ENCODE assay signal across 14 cellular contexts in genomic region chrX:38335382-38335781, GRCh38. TPM values are rescaled to one million over a fixed set of nuclear protein-coding genes. Genes with fewer than 3 reads are reported as not detected.
A peak's percentile ranks its signal among the peaks of the same experiment; 100 is the strongest.
DNase-seq lines count a peak whose midpoint lies in the region; ATAC-seq and TF ChIP-seq lines count a peak whose summit lies in the region.
"Had no signal": no experiment of that assay in that cellular context is flagged by ENCODE, and none has a peak within 500 bp of the region (broad histone marks: within the 10 kb centered on the region; RNA-seq: fewer than 3 reads in every experiment).

No MANE protein-coding gene starts in this region.

- H3K36me3 Mint-ChIP-seq in MCF 10A (ENCODE audit: insufficient read depth, unreplicated experiment): no peaks in the 10 kb centered on the region
- no peaks in the 10 kb centered on the region for H3K36me3 Mint-ChIP-seq in type B pancreatic cell
- no peaks in the 10 kb centered on the region for H3K36me3 Mint-ChIP-seq in activated naive CD8-positive, alpha-beta T cell treated with anti-CD3 and anti-CD28 coated beads for 36 hours
- H3K36me3 Mint-ChIP-seq: activated naive CD4-positive, alpha-beta T cell treated with anti-CD3 and anti-CD28 coated beads, Interleukin-2, amount 50 U/mL, for 72 hours; stimulated activated memory B cell treated with anti-CD40 and anti-IgM and Interleukin-4, amounts not matched to agents 10 μg/mL and 1 μg/mL and 100 μg/mL, for 72 hours had no signal

- H3K4me1 Mint-ChIP-seq in MCF 10A (ENCODE audit: insufficient read depth, unreplicated experiment) (no peaks in the 10 kb centered on the region), type B pancreatic cell (ENCODE audit: unreplicated experiment) (no peaks in the 10 kb centered on the region)
- no peaks in the 10 kb centered on the region for H3K4me1 Mint-ChIP-seq in activated naive CD8-positive, alpha-beta T cell treated with anti-CD3 and anti-CD28 coated beads for 36 hours

- no peak overlapping the region for H3K4me3 Mint-ChIP-seq in MCF 10A (ENCODE audit: unreplicated experiment)
- no peak overlapping the region for H3K4me3 Mint-ChIP-seq in type B pancreatic cell
- no peak overlapping the region for H3K4me3 Mint-ChIP-seq in activated naive CD8-positive, alpha-beta T cell treated with anti-CD3 and anti-CD28 coated beads for 36 hours
- H3K4me3 Mint-ChIP-seq: stimulated activated memory B cell treated with anti-CD40 and anti-IgM and Interleukin-4, amounts not matched to agents 10 μg/mL and 1 μg/mL and 100 μg/mL, for 72 hours had no signal

- BruUV-seq in MCF 10A (replicated peaks; lab: Mats Ljungman, UMichigan): no TSS peak

- no peak for TF ChIP-seq POLR2A in breast epithelium (IDR thresholded peaks at IDR 0.05)

- ATAC-seq in GM19452 (IDR thresholded peaks at IDR 0.05; ENCODE audit: unreplicated experiment): no peak
- ATAC-seq: activated naive CD4-positive, alpha-beta T cell treated with anti-CD3 and anti-CD28 coated beads, Interleukin-2, amount 50 U/mL, for 72 hours; stimulated activated memory B cell treated with anti-CD40 and anti-IgM and Interleukin-4, amounts not matched to agents 10 μg/mL and 1 μg/mL and 100 μg/mL, for 72 hours had no signal

- H3K27ac Mint-ChIP-seq in MCF 10A (ENCODE audit: low read depth, unreplicated experiment) (no peak overlapping the region), type B pancreatic cell (no peak overlapping the region)
- no peak overlapping the region for H3K27ac Mint-ChIP-seq in activated naive CD8-positive, alpha-beta T cell treated with anti-CD3 and anti-CD28 coated beads for 36 hours
- H3K27ac Mint-ChIP-seq: activated naive CD4-positive, alpha-beta T cell treated with anti-CD3 and anti-CD28 coated beads, Interleukin-2, amount 50 U/mL, for 72 hours; stimulated activated memory B cell treated with anti-CD40 and anti-IgM and Interleukin-4, amounts not matched to agents 10 μg/mL and 1 μg/mL and 100 μg/mL, for 72 hours had no signal

- no peaks in the 10 kb centered on the region for H3K9me3 Mint-ChIP-seq in MCF 10A (ENCODE audit: unreplicated experiment)
- no peaks in the 10 kb centered on the region for H3K9me3 Mint-ChIP-seq in type B pancreatic cell
- H3K9me3 Mint-ChIP-seq in activated naive CD8-positive, alpha-beta T cell treated with anti-CD3 and anti-CD28 coated beads for 36 hours: no peaks in the 10 kb centered on the region
- H3K9me3 Mint-ChIP-seq: activated naive CD4-positive, alpha-beta T cell treated with anti-CD3 and anti-CD28 coated beads, Interleukin-2, amount 50 U/mL, for 72 hours; stimulated activated memory B cell treated with anti-CD40 and anti-IgM and Interleukin-4, amounts not matched to agents 10 μg/mL and 1 μg/mL and 100 μg/mL, for 72 hours had no signal

- no peaks in the 10 kb centered on the region for H3K36me3 ChIP-seq in breast epithelium

- H3K27ac ChIP-seq in breast epithelium: no peak overlapping the region
- H3K27ac ChIP-seq: coronary artery had no signal

- H3K4me3 ChIP-seq in breast epithelium: no peak overlapping the region
- no peak overlapping the region for H3K4me3 ChIP-seq in fibroblast of the aortic adventitia (ENCODE audit: low read depth, low read length)
- H3K4me3 ChIP-seq: coronary artery had no signal

- peaks cover 0 to 65% of the 10 kb centered on the region in 2 donors for H3K27me3 ChIP-seq in breast epithelium

- CTCF ChIA-PET in MCF 10A (lab: Yijun Ruan, JAX): interaction anchor here (0.7 to 1.8 kb wide), 7 partner anchors 14 to 328 kb away, joined by 4 to 9 read pairs (median 5); no protein-coding TSS in a partner anchor

- DNase-seq in MCF 10A (ENCODE audit: unreplicated experiment) (no peak), breast epithelium (ENCODE audit: low spot score in 2 of 2) (no peak), RPMI7951 (ENCODE audit: low read depth) (peak; percentile 7), fibroblast of the aortic adventitia (ENCODE audit: low read depth) (no peak), type B pancreatic cell (ENCODE audit: extremely low spot score, unreplicated experiment) (no peak)
- DNase-seq in activated naive CD8-positive, alpha-beta T cell treated with anti-CD3 and anti-CD28 coated beads for 36 hours: no peak
- DNase-seq in stimulated activated CD4-positive, alpha-beta T cell treated with anti-CD3 and anti-CD28 coated beads, Interleukin-4, amount 100 ng/mL, for 4 hours: no peak
- DNase-seq: AML-193, EL, NCI-H774 had no signal

- POLR2A ChIA-PET in MCF 10A (lab: Yijun Ruan, JAX): interaction anchor here (0.6 kb wide), 1 partner anchor 225 kb away, joined by 3 read pairs; no protein-coding TSS in a partner anchor

- H3K4me1 ChIP-seq in breast epithelium: no peaks in the 10 kb centered on the region

- TF ChIP-seq CTCF in MCF 10A (IDR thresholded peaks at IDR 0.05; ENCODE audit: unreplicated experiment) (peak; percentile 38), breast epithelium (IDR thresholded peaks at IDR 0.05) (no peak), fibroblast of the aortic adventitia (IDR thresholded peaks at IDR 0.05; ENCODE audit: insufficient read depth, low read length) (peak; percentile 16), type B pancreatic cell (conservative IDR thresholded peaks at IDR 0.05) (peak; percentile 31)

- no peaks in the 10 kb centered on the region for H3K9me3 ChIP-seq in breast epithelium

- intact Hi-C loops in MCF 10A (cut with micrococcal nuclease) (no loop called here), breast epithelium (cut with DNase I; ENCODE audit: low total_unique reads) (no loop called here)

- H3K27me3 Mint-ChIP-seq in MCF 10A (ENCODE audit: insufficient read depth, unreplicated experiment): peaks cover 60% of the 10 kb centered on the region
- no peaks in the 10 kb centered on the region for H3K27me3 Mint-ChIP-seq in type B pancreatic cell
- H3K27me3 Mint-ChIP-seq in activated naive CD8-positive, alpha-beta T cell treated with anti-CD3 and anti-CD28 coated beads for 36 hours: no peaks in the 10 kb centered on the region
- H3K27me3 Mint-ChIP-seq: stimulated activated memory B cell treated with anti-CD40 and anti-IgM and Interleukin-4, amounts not matched to agents 10 μg/mL and 1 μg/mL and 100 μg/mL, for 72 hours had no signal

RNA-seq across cellular contexts. Expression of gene RPGR, which starts 8.1 kb away (rescaled TPM):
- total RNA-seq in MCF 10A (2022) (18.9 and 23.8 TPM in 2 replicates), breast epithelium (10 to 100 TPM; 33.1 to 40.3 (median 38.6) TPM), fibroblast of the aortic adventitia (ENCODE audit: low replicate concordance) (8.6 and 25.0 TPM in 2 replicates), type B pancreatic cell (ENCODE audit: low replicate concordance) (8.4 and 13.2 TPM in 2 replicates)
- 8.8 and 10.2 TPM in 2 replicates for total RNA-seq in RPMI7951 (2014; rRNA removed; shearing (Covaris generic))
- 10 to 100 TPM in 1 of 2 experiments, 1 to 10 TPM in 1; 9.4 to 10.0 TPM for total RNA-seq in activated naive CD8-positive, alpha-beta T cell treated with anti-CD3 and anti-CD28 coated beads for 36 hours

RNA-seq across cellular contexts. Expression of gene OTC, which starts 17.0 kb away (rescaled TPM):
- total RNA-seq in MCF 10A (2022): not detected in 2 replicates
- 1 to 10 TPM in 1 of 3 donors, under 1 TPM in 2; 0.29 to 1.4 (median 0.33) TPM for total RNA-seq in breast epithelium
- not detected in 2 replicates for total RNA-seq in RPMI7951 (2014; rRNA removed; shearing (Covaris generic))
- total RNA-seq in fibroblast of the aortic adventitia (ENCODE audit: low replicate concordance): not detected in 2 replicates
- total RNA-seq in type B pancreatic cell (ENCODE audit: low replicate concordance): 3.2 and 12.9 TPM in 2 replicates
- not detected for total RNA-seq in activated naive CD8-positive, alpha-beta T cell treated with anti-CD3 and anti-CD28 coated beads for 36 hours
- total RNA-seq: activated naive CD4-positive, alpha-beta T cell treated with anti-CD3 and anti-CD28 coated beads, Interleukin-2, amount 50 U/mL, for 72 hours had no signal

Comparison
In these comparisons a context has a peak if more than half of its experiments do, and no peak if none do; other contexts are left out.
1. CTCF ChIP-seq: peak in MCF 10A (single experiment), fibroblast of the aortic adventitia (single experiment) and type B pancreatic cell (single experiment); none in breast epithelium (0 of 3).